In genomic region chr16:69329369-69330285, GRCh38 we compare ENCODE assay signal across 8 cellular contexts. TPM values are rescaled to one million over a fixed set of nuclear protein-coding genes. Genes with fewer than 3 reads are reported as not detected.
A peak's percentile ranks its signal among the peaks of the same experiment; 100 is the strongest.
DNase-seq lines count a peak whose midpoint lies in the region; TF ChIP-seq lines count a peak whose summit lies in the region.

No MANE protein-coding gene starts in this region.

- TF ChIP-seq CTCF in GM13976 (IDR thresholded peaks at IDR 0.05; ENCODE audit: borderline replicate concordance, control extremely low read depth, extremely low read depth, insufficient read depth, missing control alignments) (no peak), HFF-Myc (IDR thresholded peaks at IDR 0.05; ENCODE audit: low read depth, low read length, missing control alignments) (no peak), OCI-LY7 (conservative IDR thresholded peaks at IDR 0.05; ENCODE audit: low read length) (no peak)

- H3K9ac ChIP-seq in iPS-20b (ENCODE audit: low read depth, low read length): peak overlapping the region; percentile 76

- H3K4me3 ChIP-seq in HFF-Myc (replicated peaks; ENCODE audit: low read depth, low read length) (peak overlapping the region; percentile 86), OCI-LY7 (ENCODE audit: low read depth, low read length, poor library complexity, severe bottlenecking) (peak overlapping the region; percentile 75), iPS-20b (ENCODE audit: low read length) (peak overlapping the region; percentile 75)

- no peaks in the 10 kb centered on the region for H3K9me2 ChIP-seq in OCI-LY7 (ENCODE audit: insufficient read depth, low read length)

- peaks cover 38% of the 10 kb centered on the region for H4K20me1 ChIP-seq in OCI-LY7 (ENCODE audit: insufficient read depth, low read length)

- POLR2A ChIA-PET in OCI-LY7 (lab: Charles Lee): interaction anchor here (0.7 to 2.8 kb wide), 4 partner anchors 9 to 12 kb away, joined by 3 to 11 read pairs (median 6); partner anchors contain the start of gene NIP7

- H3K9me3 ChIP-seq in OCI-LY7 (ENCODE audit: low read length) (no peaks in the 10 kb centered on the region), iPS-20b (ENCODE audit: insufficient read depth, low read depth, low read length) (no peaks in the 10 kb centered on the region)

- H2AFZ ChIP-seq in OCI-LY7 (ENCODE audit: low read length): peak overlapping the region; percentile 54

- peak; percentile 74 for DNase-seq in GM13976 (ENCODE audit: low spot score)
- DNase-seq in HFF-Myc (ENCODE audit: extremely low read depth, low read depth): no peak
- DNase-seq in OCI-LY7 (ENCODE audit: low spot score): peak; percentile 59
- peak; percentile 7 for DNase-seq in amniotic stem cell (lab: John Stamatoyannopoulos, UW)
- DNase-seq in stimulated activated CD4-positive, alpha-beta T cell treated with anti-CD3 and anti-CD28 coated beads, Interleukin-12 subunit alpha, Interleukin-12 subunit beta, amount 100 ng/mL, for 4 hours: peak; percentile 43
- no peak for DNase-seq in NCI-H1105 (lab: John Stamatoyannopoulos, UW)
- no peak for DNase-seq in NCI-H2107 treated with DMSO at 0.1 percent for 48 hours (lab: John Stamatoyannopoulos, UW; ENCODE audit: unreplicated experiment)

- H3K27me3 ChIP-seq in iPS-20b (ENCODE audit: insufficient read depth, low read length): no peaks in the 10 kb centered on the region

- in situ Hi-C loops in GM13976 (cut with MboI; ENCODE audit: low sequenced_read_pairs, unreplicated experiment): no loop called here

- no TSS peak for BruUV-seq in OCI-LY7 (replicated peaks; lab: Mats Ljungman, UMichigan)

- peak overlapping the region; percentile 89 for H3K4me2 ChIP-seq in OCI-LY7 (ENCODE audit: low read length)

- peak overlapping the region; percentile 70 for H3K27ac ChIP-seq in OCI-LY7 (ENCODE audit: low read depth, low read length, poor library complexity, severe bottlenecking)
- H3K27ac ChIP-seq in iPS-20b (ENCODE audit: low read length): no peak overlapping the region

- H3K4me1 ChIP-seq in OCI-LY7 (ENCODE audit: insufficient read depth, low read length, poor library complexity, severe bottlenecking) (peaks cover 51% of the 10 kb centered on the region), iPS-20b (ENCODE audit: insufficient read depth, low read length) (peaks cover 6% of the 10 kb centered on the region; the same call in 1 of the 2 replicates)

- H3K36me3 ChIP-seq in OCI-LY7 (ENCODE audit: insufficient read depth, low read length): peaks cover 82% of the 10 kb centered on the region
- peaks cover 70% of the 10 kb centered on the region for H3K36me3 ChIP-seq in iPS-20b (ENCODE audit: insufficient read depth, low read depth, low read length)

- CTCF ChIA-PET in OCI-LY7 (lab: Charles Lee; ENCODE audit: unreplicated experiment): no interaction called here

- peaks cover 65% of the 10 kb centered on the region for H3K79me2 ChIP-seq in OCI-LY7 (ENCODE audit: insufficient read depth, low read depth, low read length)

- intact Hi-C loops in OCI-LY7 (cut with micrococcal nuclease; ENCODE audit: unreplicated experiment): loop anchor here (1.0 to 10.0 kb wide), 6 partner anchors 10 to 435 kb away; partner anchors contain the start of genes COG8, NIP7, VPS4A and WWP2

RNA-seq across cellular contexts. Expression of gene PDF, which starts 0.8 kb away (rescaled TPM):
- total RNA-seq in OCI-LY7 (2014; rRNA removed; shearing (Covaris generic)): 54.8 and 85.4 TPM in 2 replicates
- total RNA-seq in OCI-LY7 (2022): 31.6 and 37.8 TPM in 2 replicates

RNA-seq across cellular contexts. Expression of gene COG8, which starts 9.7 kb away (rescaled TPM):
- total RNA-seq in OCI-LY7 (2014; rRNA removed; shearing (Covaris generic)): 39.0 and 60.3 TPM in 2 replicates
- 55.9 and 60.9 TPM in 2 replicates for total RNA-seq in OCI-LY7 (2022)

RNA-seq across cellular contexts. Expression of gene NIP7, which starts 9.9 kb away (rescaled TPM):
- 26.9 and 39.7 TPM in 2 replicates for total RNA-seq in OCI-LY7 (2014; rRNA removed; shearing (Covaris generic))
- total RNA-seq in OCI-LY7 (2022): 49.1 and 50.7 TPM in 2 replicates

RNA-seq across cellular contexts. Expression of gene VPS4A, which starts 18.5 kb away (rescaled TPM):
- total RNA-seq in OCI-LY7 (2014; rRNA removed; shearing (Covaris generic)): 32.4 and 33.7 TPM in 2 replicates
- total RNA-seq in OCI-LY7 (2022): 33.3 and 38.4 TPM in 2 replicates

RNA-seq across cellular contexts. Expression of gene TMED6, which starts 22.0 kb away (rescaled TPM):
- total RNA-seq in OCI-LY7 (2014; rRNA removed; shearing (Covaris generic)): 1.7 TPM in 1 of 2 replicates, not detected in the other
- 1.2 and 1.7 TPM in 2 replicates for total RNA-seq in OCI-LY7 (2022)

Comparison
In these comparisons a context has a peak if more than half of its experiments do, and no peak if none do; other contexts are left out.
1. DNase-seq: peak in GM13976 (single experiment), OCI-LY7 (single experiment), amniotic stem cell (single experiment) and stimulated activated CD4-positive, alpha-beta T cell treated with anti-CD3 and anti-CD28 coated beads, Interleukin-12 subunit alpha, Interleukin-12 subunit beta, amount 100 ng/mL, for 4 hours (single experiment); none in HFF-Myc (single experiment), NCI-H1105 (single experiment) and NCI-H2107 treated with DMSO at 0.1 percent for 48 hours (single experiment).
2. Peak in every context shown above with its lines, with median percentiles within 50 percentile points of each other: H3K4me3 ChIP-seq.